ENCODE assay signal across 1 cellular context in genomic region chr9:124511891-124512805, GRCh38.
TF ChIP-seq lines count a peak whose summit lies in the region.

No MANE protein-coding gene starts in this region.

TF ChIP-seq in K562, 482 proteins besides CTCF, POLR2A, EP300 and RAD21 (continued from another document and continues in another):
- TF ChIP-seq ZNF592 (IDR thresholded peaks at IDR 0.05) (peak; percentile 93), ZNF740 (CRISPR knock-in tag; IDR thresholded peaks at IDR 0.05) (peak; percentile 68), ZNF740 (tag; IDR thresholded peaks at IDR 0.05) (no peak), BRD9 (IDR thresholded peaks at IDR 0.05; ENCODE audit: low read depth, partially characterized antibody) (peak; percentile 38), MCM2 (IDR thresholded peaks at IDR 0.05; ENCODE audit: low read depth) (no peak), HLTF (IDR thresholded peaks at IDR 0.05) (peak; percentile 87), TCF3 (CRISPR knock-in tag; IDR thresholded peaks at IDR 0.05) (peak; percentile 70), NBN (IDR thresholded peaks at IDR 0.05; ENCODE audit: low read depth) (0 out of 2 replicates have a peak, but pooled peaks have one; percentile 32), PRMT5 (CRISPR knock-in tag; IDR thresholded peaks at IDR 0.05) (no peak), LCOR (CRISPR knock-in tag; IDR thresholded peaks at IDR 0.05) (0 out of 2 replicates have a peak, but pooled peaks have one; percentile 70), ZFP1 (CRISPR knock-in tag; IDR thresholded peaks at IDR 0.05) (no peak), NCOR1 (IDR thresholded peaks at IDR 0.05) (peak; percentile 59), ZNF444 (CRISPR knock-in tag; IDR thresholded peaks at IDR 0.05) (no peak), TRIM24 (IDR thresholded peaks at IDR 0.05) (peak in 1 of 2 experiments; percentile 56; a peak in 1 of 4 replicates), EWSR1 (IDR thresholded peaks at IDR 0.05; ENCODE audit: borderline replicate concordance, low read depth, partially characterized antibody) (no peak), ESRRA (IDR thresholded peaks at IDR 0.05; ENCODE audit: borderline replicate concordance, low read depth) (no peak), ZNF707 (CRISPR knock-in tag; conservative IDR thresholded peaks at IDR 0.05) (no peak), ZNF316 (IDR thresholded peaks at IDR 0.05) (no peak), NCOA2 (IDR thresholded peaks at IDR 0.05; ENCODE audit: partially characterized antibody in 2 of 2) (no peak), ZFX (CRISPR knock-in tag; IDR thresholded peaks at IDR 0.05) (peak; percentile 47; the same call in 1 of the 2 replicates), MYC (IDR thresholded peaks at IDR 0.05; ENCODE audit: low read depth, low read length) (0 out of 2 replicates have a peak, but pooled peaks have one; percentile 63), MYC (CRISPR knock-in tag; IDR thresholded peaks at IDR 0.05; ENCODE audit: borderline replicate concordance, low read depth) (0 out of 2 replicates have a peak, but pooled peaks have one; percentile 46), NRF1 (conservative IDR thresholded peaks at IDR 0.05 in 1 of 2, IDR thresholded peaks at IDR 0.05 in 1 of 2) (no peak), ZNF263 (CRISPR knock-in tag; IDR thresholded peaks at IDR 0.05; ENCODE audit: borderline replicate concordance) (0 out of 2 replicates have a peak, but pooled peaks have one; percentile 25), ZNF431 (CRISPR knock-in tag; IDR thresholded peaks at IDR 0.05) (0 out of 2 replicates have a peak, but pooled peaks have one; percentile 30), ZNF589 (CRISPR knock-in tag; IDR thresholded peaks at IDR 0.05; ENCODE audit: low read depth) (0 out of 2 replicates have a peak, but pooled peaks have one; percentile 38), CTCFL (IDR thresholded peaks at IDR 0.05; ENCODE audit: borderline replicate concordance, insufficient read depth, low read depth, low read length, poor library complexity, severe bottlenecking) (no peak), ZBTB40 (IDR thresholded peaks at IDR 0.05) (peak; percentile 41; the same call in 1 of the 2 replicates), ZBTB40 (CRISPR knock-in tag; IDR thresholded peaks at IDR 0.05) (no peak), SMARCA4 (IDR thresholded peaks at IDR 0.05) (0 out of 2 replicates have a peak, but pooled peaks have one; percentile 22), TOE1 (IDR thresholded peaks at IDR 0.05; ENCODE audit: borderline replicate concordance) (peak; percentile 46; the same call in 1 of the 2 replicates), TOE1 (CRISPR knock-in tag; IDR thresholded peaks at IDR 0.05; ENCODE audit: borderline replicate concordance, low read depth) (no peak), NFRKB (IDR thresholded peaks at IDR 0.05; ENCODE audit: low read depth) (peak; percentile 56), ZNF830 (CRISPR knock-in tag; IDR thresholded peaks at IDR 0.05) (no peak), BCOR (IDR thresholded peaks at IDR 0.05) (peak; percentile 62), FOXP4 (CRISPR knock-in tag; IDR thresholded peaks at IDR 0.05; ENCODE audit: borderline replicate concordance) (0 out of 2 replicates have a peak, but pooled peaks have one; percentile 3)
- TF ChIP-seq, protein P1, sequence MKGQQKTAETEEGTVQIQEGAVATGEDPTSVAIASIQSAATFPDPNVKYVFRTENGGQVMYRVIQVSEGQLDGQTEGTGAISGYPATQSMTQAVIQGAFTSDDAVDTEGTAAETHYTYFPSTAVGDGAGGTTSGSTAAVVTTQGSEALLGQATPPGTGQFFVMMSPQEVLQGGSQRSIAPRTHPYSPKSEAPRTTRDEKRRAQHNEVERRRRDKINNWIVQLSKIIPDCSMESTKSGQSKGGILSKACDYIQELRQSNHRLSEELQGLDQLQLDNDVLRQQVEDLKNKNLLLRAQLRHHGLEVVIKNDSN (CRISPR knock-in tag; IDR thresholded peaks at IDR 0.05) = peak; percentile 64
- TF ChIP-seq, protein P2, sequence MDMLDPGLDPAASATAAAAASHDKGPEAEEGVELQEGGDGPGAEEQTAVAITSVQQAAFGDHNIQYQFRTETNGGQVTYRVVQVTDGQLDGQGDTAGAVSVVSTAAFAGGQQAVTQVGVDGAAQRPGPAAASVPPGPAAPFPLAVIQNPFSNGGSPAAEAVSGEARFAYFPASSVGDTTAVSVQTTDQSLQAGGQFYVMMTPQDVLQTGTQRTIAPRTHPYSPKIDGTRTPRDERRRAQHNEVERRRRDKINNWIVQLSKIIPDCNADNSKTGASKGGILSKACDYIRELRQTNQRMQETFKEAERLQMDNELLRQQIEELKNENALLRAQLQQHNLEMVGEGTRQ (CRISPR knock-in tag; IDR thresholded peaks at IDR 0.05) = 0 out of 2 replicates have a peak, but pooled peaks have one; percentile 22
